In the genomic region with DNA sequence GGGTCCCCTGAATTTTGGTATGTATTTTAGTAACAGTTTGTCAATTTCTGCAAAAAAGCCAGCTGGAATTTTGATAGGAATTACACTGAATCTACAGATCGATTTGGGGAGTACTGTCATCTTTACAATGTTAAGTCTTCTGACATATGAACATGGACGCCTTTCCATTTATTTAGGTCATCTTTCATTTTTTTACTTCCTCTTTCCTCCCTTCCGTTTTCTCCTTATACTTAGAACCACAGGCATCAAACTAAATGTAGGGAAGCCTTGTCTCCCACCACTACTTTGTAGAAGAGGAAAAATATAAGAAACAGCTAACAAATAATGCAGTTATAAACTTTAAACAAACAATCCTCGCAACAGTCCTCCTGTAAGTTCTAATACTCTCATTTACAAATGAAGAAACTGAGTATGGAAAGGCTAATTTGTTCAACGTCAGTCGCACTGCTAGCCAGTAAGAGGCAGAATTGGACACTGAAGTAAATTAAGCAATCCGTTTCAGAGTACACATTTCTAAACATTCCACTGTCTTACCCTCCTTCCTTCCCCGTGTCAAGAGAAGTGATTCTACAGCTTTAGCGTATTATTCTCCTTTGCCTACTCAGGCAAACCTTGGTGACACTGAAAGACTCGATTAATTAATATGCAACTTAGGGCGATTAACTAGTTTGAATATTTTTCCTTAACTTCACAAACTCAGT, we compare ENCODE assay signal across 8 cellular contexts. TPM values are rescaled to one million over a fixed set of nuclear protein-coding genes. Genes with fewer than 3 reads are reported as not detected.
DNase-seq lines count a peak whose midpoint lies in the region; ATAC-seq, FAIRE-seq and TF ChIP-seq lines count a peak whose summit lies in the region.
"Had no signal": no experiment of that assay in that cellular context is flagged by ENCODE, and none has a peak within 500 bp of the region (broad histone marks: within the 10 kb centered on the region; RNA-seq: fewer than 3 reads in every experiment).

No MANE protein-coding gene starts in this region.

- intact Hi-C loops in spleen (cut with DNase I; ENCODE audit: low total_unique reads): no loop called here

- peaks cover 93% of the 10 kb centered on the region for H4K20me1 ChIP-seq in astrocyte (ENCODE audit: insufficient read depth, low read length)

- H3K79me2 ChIP-seq in astrocyte (ENCODE audit: insufficient read depth, low read length): peaks cover 98% of the 10 kb centered on the region

- no peak for TF ChIP-seq POLR2A in NB4 (IDR thresholded peaks at IDR 0.05; ENCODE audit: extremely low read depth, insufficient read length)
- TF ChIP-seq POLR2A in spleen (IDR thresholded peaks at IDR 0.05): no peak

- no peak overlapping the region for H2AFZ ChIP-seq in astrocyte (ENCODE audit: low read depth, low read length)

- H3K4me3 ChIP-seq in NB4 (ENCODE audit: low read depth, low read length) (peak overlapping the region; percentile 25), astrocyte (ENCODE audit: insufficient read depth, low read depth, low read length) (no peak overlapping the region), spleen (peak overlapping the region in 1 of 8 donors; percentile 6)
- H3K4me3 ChIP-seq: adrenal gland had no signal

- H3K36me3 ChIP-seq in astrocyte (ENCODE audit: insufficient read depth, low read length): peaks cover 6% of the 10 kb centered on the region
- H3K36me3 ChIP-seq in spleen: peaks cover 0 to 20% (median 2%) of the 10 kb centered on the region in 6 donors
- H3K36me3 ChIP-seq: adrenal gland had no signal

- TF ChIP-seq CTCF in NB4 (IDR thresholded peaks at IDR 0.05; ENCODE audit: low read depth, low read length) (no peak), astrocyte (IDR thresholded peaks at IDR 0.05; ENCODE audit: insufficient read depth, low read depth, low read length) (no peak), spleen (IDR thresholded peaks at IDR 0.05 in 8 of 11, conservative IDR thresholded peaks at IDR 0.05 in 3 of 11) (no peak), GM13977 (IDR thresholded peaks at IDR 0.05; ENCODE audit: extremely low read depth, insufficient read depth, missing control alignments) (no peak)

- H3K27me3 Mint-ChIP-seq in astrocyte (ENCODE audit: low read depth, unreplicated experiment): no peaks in the 10 kb centered on the region

- H3K27me3 ChIP-seq in astrocyte (ENCODE audit: insufficient read depth, low read length) (no peaks in the 10 kb centered on the region), spleen (replicated peaks in 1 of 7) (no peaks in the 10 kb centered on the region)
- H3K27me3 ChIP-seq: adrenal gland had no signal

- H3K9me3 ChIP-seq in astrocyte (ENCODE audit: insufficient read depth, low read depth, low read length) (no peaks in the 10 kb centered on the region), spleen (no peaks in the 10 kb centered on the region)
- H3K9me3 ChIP-seq: adrenal gland had no signal

- no peak overlapping the region for H3K9ac ChIP-seq in astrocyte (ENCODE audit: low read length)

- peaks cover 20% of the 10 kb centered on the region for H3K4me1 Mint-ChIP-seq in astrocyte (ENCODE audit: low read depth, unreplicated experiment)

- H3K27ac Mint-ChIP-seq in astrocyte (ENCODE audit: unreplicated experiment): no peak overlapping the region

- no peak for FAIRE-seq in astrocyte (lab: Jason Lieb, UNC)

- no peak overlapping the region for H3K4me2 ChIP-seq in astrocyte (ENCODE audit: low read length)

- in situ Hi-C loops in GM13977 (cut with MboI; ENCODE audit: low pct_unique_long_range_greater_than_20kb, low sequenced_read_pairs, unreplicated experiment): no loop called here

- H3K4me1 ChIP-seq in astrocyte (ENCODE audit: insufficient read depth, low read length) (peaks cover 11% of the 10 kb centered on the region), spleen (peaks cover 20 to 100% (median 93%) of the 10 kb centered on the region in 6 donors)

- WGBS in spleen, 5 donors: 37 to 47% (median 44%) methylated on average over 11 of the region's 11 CpGs

- no peaks in the 10 kb centered on the region for H3K9me3 Mint-ChIP-seq in astrocyte (ENCODE audit: unreplicated experiment)

- ATAC-seq in GM21360 (IDR thresholded peaks at IDR 0.05; ENCODE audit: unreplicated experiment): no peak

- H3K27ac ChIP-seq in astrocyte (ENCODE audit: low read depth, low read length) (no peak overlapping the region), spleen (peak overlapping the region in 7 of 8 donors; percentile 46 to 83 (median 74))

- DNase-seq in NB4 (ENCODE audit: low read depth): peak; percentile 70
- DNase-seq in astrocyte (ENCODE audit: low read depth): no peak
- no peak for DNase-seq in spleen
- DNase-seq in GM13977 (ENCODE audit: low spot score): no peak
- DNase-seq: activated CD4-positive, alpha-beta T cell treated with anti-CD3 and anti-CD28 coated beads, Interleukin-2, amount 50 U/mL, for 1 hour; adrenal gland; DND-41 had no signal

- H3K36me3 Mint-ChIP-seq in astrocyte (ENCODE audit: low read depth, unreplicated experiment): peaks cover 12% of the 10 kb centered on the region

- H3K4me3 Mint-ChIP-seq in astrocyte (ENCODE audit: unreplicated experiment): peak overlapping the region; percentile 63

RNA-seq across cellular contexts. Expression of a gene that starts 25.6 kb away (rescaled TPM):
- total RNA-seq in astrocyte (538 and 553 TPM in 2 replicates), spleen (100 to 1,000 TPM; 452 to 693 (median 522) TPM)
- 100 to 1,000 TPM; 226 to 346 (median 297) TPM for polyA plus RNA-seq in spleen

RNA-seq across cellular contexts. Expression of a gene that starts 26.0 kb away (rescaled TPM):
- total RNA-seq in astrocyte: 14.7 and 15.3 TPM in 2 replicates
- 10 to 100 TPM; 22.1 to 39.4 (median 28.6) TPM for total RNA-seq in spleen
- polyA plus RNA-seq in spleen: 10 to 100 TPM; 18.2 to 27.4 (median 25.4) TPM

RNA-seq across cellular contexts. Expression of a gene that starts 28.1 kb away (rescaled TPM):
- total RNA-seq in astrocyte (208 and 268 TPM in 2 replicates), spleen (100 to 1,000 TPM; 252 to 415 (median 300) TPM)
- polyA plus RNA-seq in spleen: 100 to 1,000 TPM; 360 to 652 (median 488) TPM

RNA-seq across cellular contexts. Expression of a gene that starts 36.1 kb away (rescaled TPM):
- total RNA-seq in astrocyte (4.0 and 5.2 TPM in 2 replicates), spleen (10 to 100 TPM in 3 of 7 donors, 1 to 10 TPM in 4; 4.2 to 15.5 (median 7.0) TPM)
- polyA plus RNA-seq in spleen: 10 to 100 TPM; 13.0 to 35.0 (median 32.9) TPM

RNA-seq across cellular contexts. Expression of a gene that starts 42.9 kb away (rescaled TPM):
- 19.8 and 20.1 TPM in 2 replicates for total RNA-seq in astrocyte
- 10 to 100 TPM; 10.9 to 27.7 (median 17.9) TPM for total RNA-seq in spleen
- polyA plus RNA-seq in spleen: 10 to 100 TPM in 1 of 3 donors, 1 to 10 TPM in 2; 6.2 to 10.6 (median 9.6) TPM
